Comparison of ENCODE assay signal across 17 cellular contexts in genomic region chr1:4634156-4634792, GRCh38. TPM values are rescaled to one million over a fixed set of nuclear protein-coding genes. Genes with fewer than 3 reads are reported as not detected.
DNase-seq lines count a peak whose midpoint lies in the region; ATAC-seq and TF ChIP-seq lines count a peak whose summit lies in the region.
"Had no signal": no experiment of that assay in that cellular context is flagged by ENCODE, and none has a peak within 500 bp of the region (broad histone marks: within the 10 kb centered on the region; RNA-seq: fewer than 3 reads in every experiment).

No MANE protein-coding gene starts in this region.

- intact Hi-C loops in CD14-positive monocyte (cut with micrococcal nuclease) (no loop called here), upper lobe of right lung (cut with DNase I) (no loop called here)

- H3K4ac ChIP-seq in neuronal stem cell (ENCODE audit: low read length) (no peak overlapping the region), trophoblast cell (ENCODE audit: low read depth, low read length) (no peak overlapping the region)

- H4K12ac ChIP-seq in trophoblast cell (ENCODE audit: low read depth, low read length): no peak overlapping the region

- no peak overlapping the region for H3K27ac ChIP-seq in BLaER1
- H3K27ac ChIP-seq in neuronal stem cell (replicated peaks; ENCODE audit: low read length): no peak overlapping the region
- no peak overlapping the region for H3K27ac ChIP-seq in upper lobe of right lung
- no peak overlapping the region for H3K27ac ChIP-seq in trophoblast cell (ENCODE audit: low read depth, low read length)
- H3K27ac ChIP-seq: GM23248 had no signal

- H2AFZ ChIP-seq in neuronal stem cell (ENCODE audit: low read length) (no peak overlapping the region), trophoblast cell (ENCODE audit: insufficient read depth, low read length, poor library complexity) (no peak overlapping the region)
- H2AFZ ChIP-seq: GM23248 had no signal

- H3K4me3 ChIP-seq in BLaER1 (no peak overlapping the region), neuronal stem cell (ENCODE audit: low read length in 2 of 2) (no peak overlapping the region), upper lobe of right lung (no peak overlapping the region), trophoblast cell (ENCODE audit: low read depth, low read length) (no peak overlapping the region)
- H3K4me3 ChIP-seq: GM12878, GM23248, HAP-1 had no signal

- DNase-seq in CD14-positive monocyte (ENCODE audit: low spot score) (peak; percentile 33), neuronal stem cell (ENCODE audit: low spot score) (no peak), upper lobe of right lung (peak; percentile 6), AML-193 (lab: John Stamatoyannopoulos, UW) (no peak), trophoblast cell (no peak)
- DNase-seq: BE2C; CD8-positive, alpha-beta T cell; DMS 273 treated with DMSO at 0.1 percent for 48 hours; DND-41; EL; GM23248; KG1 had no signal

- no peak for ATAC-seq in upper lobe of right lung
- ATAC-seq: CD8-positive, alpha-beta T cell; GM12878; HepG2 had no signal

- H4K91ac ChIP-seq in neuronal stem cell (ENCODE audit: low read depth, low read length, poor library complexity) (no peak overlapping the region), trophoblast cell (ENCODE audit: low read depth, low read length) (no peak overlapping the region)

- H3K36me3 ChIP-seq in BLaER1 (no peaks in the 10 kb centered on the region), neuronal stem cell (replicated peaks in 1 of 2; ENCODE audit: control insufficient read depth in 2 of 2, insufficient read depth in 2 of 2, low read length in 2 of 2) (no peaks in the 10 kb centered on the region), upper lobe of right lung (no peaks in the 10 kb centered on the region), trophoblast cell (ENCODE audit: control insufficient read depth in 1 of 2, insufficient read depth in 2 of 2, low read length in 2 of 2) (no peaks in the 10 kb centered on the region)
- H3K36me3 ChIP-seq: BE2C, HAP-1 had no signal

- peak overlapping the region in 2 of 7 donors; percentile 23 to 41 for H3K27ac Mint-ChIP-seq in CD14-positive monocyte
- H3K27ac Mint-ChIP-seq: CD8-positive, alpha-beta T cell had no signal

- no peaks in the 10 kb centered on the region for H3K36me3 Mint-ChIP-seq in CD14-positive monocyte
- H3K36me3 Mint-ChIP-seq: CD8-positive, alpha-beta T cell had no signal

- H3K79me1 ChIP-seq in neuronal stem cell (ENCODE audit: low read depth, low read length) (no peaks in the 10 kb centered on the region), trophoblast cell (ENCODE audit: low read length) (no peaks in the 10 kb centered on the region)

- H3K27me3 ChIP-seq in BLaER1 (no peaks in the 10 kb centered on the region), neuronal stem cell (ENCODE audit: control insufficient read depth in 3 of 3, insufficient read depth in 3 of 3, low read depth in 1 of 3, low read length in 3 of 3) (peaks cover 0 to 7% (median 0%) of the 10 kb centered on the region in 3 experiments), upper lobe of right lung (peaks cover 7% of the 10 kb centered on the region), trophoblast cell (ENCODE audit: insufficient read depth, low read length) (no peaks in the 10 kb centered on the region)
- H3K27me3 ChIP-seq: BE2C had no signal

- H3K18ac ChIP-seq in neuronal stem cell (ENCODE audit: low read length) (peak overlapping the region; percentile 33), trophoblast cell (ENCODE audit: low read length) (no peak overlapping the region)

- H3K23ac ChIP-seq in neuronal stem cell (ENCODE audit: low read depth, low read length, poor library complexity) (peak overlapping the region; percentile 32), trophoblast cell (ENCODE audit: low read length) (no peak overlapping the region)

- H3K4me3 Mint-ChIP-seq in CD14-positive monocyte: no peak overlapping the region
- H3K4me3 Mint-ChIP-seq: CD8-positive, alpha-beta T cell had no signal

- H2AK5ac ChIP-seq in neuronal stem cell (ENCODE audit: low read depth, low read length) (peak overlapping the region; percentile 41), trophoblast cell (ENCODE audit: low read length) (no peak overlapping the region)

- H2BK5ac ChIP-seq in neuronal stem cell (ENCODE audit: low read length): no peak overlapping the region
- no peak overlapping the region for H2BK5ac ChIP-seq in trophoblast cell (ENCODE audit: low read depth, low read length, poor library complexity)

- H3K9me3 ChIP-seq in BLaER1: no peaks in the 10 kb centered on the region
- H3K9me3 ChIP-seq in neuronal stem cell (replicated peaks in 1 of 2; ENCODE audit: control insufficient read depth in 2 of 2, insufficient read depth in 1 of 2, low read depth in 1 of 2, low read length in 2 of 2): no peaks in the 10 kb centered on the region
- no peaks in the 10 kb centered on the region for H3K9me3 ChIP-seq in upper lobe of right lung
- H3K9me3 ChIP-seq in trophoblast cell (ENCODE audit: insufficient read depth, low read depth, low read length): no peaks in the 10 kb centered on the region
- H3K9me3 ChIP-seq: BE2C, HAP-1 had no signal

- H3K9me3 Mint-ChIP-seq in CD14-positive monocyte: peaks cover 0 to 3% (median 2%) of the 10 kb centered on the region in 7 donors
- H3K9me3 Mint-ChIP-seq: CD8-positive, alpha-beta T cell had no signal

- no peak overlapping the region for H3K9ac ChIP-seq in BLaER1
- no peak overlapping the region for H3K9ac ChIP-seq in neuronal stem cell (ENCODE audit: low read depth, low read length, poor library complexity)
- H3K9ac ChIP-seq in trophoblast cell (ENCODE audit: low read length): no peak overlapping the region
- H3K9ac ChIP-seq: GM23248 had no signal

- H3K27me3 Mint-ChIP-seq in CD14-positive monocyte (ENCODE audit: low read depth in 3 of 3): peaks cover 6 to 12% (median 12%) of the 10 kb centered on the region in 3 donors

- H3K14ac ChIP-seq in neuronal stem cell (ENCODE audit: low read length): no peak overlapping the region
- H3K14ac ChIP-seq in trophoblast cell (ENCODE audit: low read length): no peak overlapping the region

- peaks cover 9% of the 10 kb centered on the region for H3K4me1 Mint-ChIP-seq in CD14-positive monocyte

- H3K4me1 ChIP-seq in BLaER1: peaks cover 23% of the 10 kb centered on the region
- H3K4me1 ChIP-seq in neuronal stem cell (ENCODE audit: control insufficient read depth in 2 of 2, insufficient read depth in 1 of 2, low read depth in 1 of 2, low read length in 2 of 2): peaks cover 0 to 12% of the 10 kb centered on the region in 2 donors
- no peaks in the 10 kb centered on the region for H3K4me1 ChIP-seq in upper lobe of right lung
- peaks cover 3 to 7% of the 10 kb centered on the region in 2 experiments for H3K4me1 ChIP-seq in trophoblast cell (ENCODE audit: control insufficient read depth in 1 of 2, insufficient read depth in 2 of 2, low read length in 2 of 2)
- H3K4me1 ChIP-seq: BE2C, HAP-1 had no signal

- peak overlapping the region; percentile 44 for H2BK15ac ChIP-seq in neuronal stem cell (ENCODE audit: low read length)

- TF ChIP-seq CTCF in CD14-positive monocyte (IDR thresholded peaks at IDR 0.05) (no peak), upper lobe of right lung (IDR thresholded peaks at IDR 0.05) (no peak)

- WGBS in neuronal stem cell (ENCODE audit: extremely low coverage in 2 of 2, insufficient read length in 2 of 2, insufficient replicate concordance in 1 of 2), 2 donors: no CpG with 5 or more reads among the region's 14 CpGs
- WGBS in trophoblast cell (ENCODE audit: extremely low coverage, insufficient coverage, insufficient read length): no CpG with 5 or more reads among the region's 14 CpGs

- H3K79me2 ChIP-seq in trophoblast cell (ENCODE audit: control insufficient read depth, insufficient read depth, low read length, poor library complexity): no peaks in the 10 kb centered on the region

- H4K8ac ChIP-seq in neuronal stem cell (ENCODE audit: low read depth, low read length) (no peak overlapping the region), trophoblast cell (ENCODE audit: low read depth, low read length) (no peak overlapping the region)

- H2BK120ac ChIP-seq in neuronal stem cell (ENCODE audit: low read depth, low read length) (no peak overlapping the region), trophoblast cell (ENCODE audit: insufficient read depth, low read length, poor library complexity) (no peak overlapping the region)

- peak overlapping the region; percentile 32; the same call in 1 of the 2 replicates for H3K4me2 ChIP-seq in BLaER1
- no peak overlapping the region for H3K4me2 ChIP-seq in neuronal stem cell (ENCODE audit: insufficient read depth, low read length, poor library complexity, severe bottlenecking)
- no peak overlapping the region for H3K4me2 ChIP-seq in trophoblast cell (ENCODE audit: low read length)

- H2BK12ac ChIP-seq in neuronal stem cell (ENCODE audit: low read length) (no peak overlapping the region), trophoblast cell (ENCODE audit: low read length) (no peak overlapping the region)

- no peaks in the 10 kb centered on the region for H4K20me1 ChIP-seq in BLaER1

RNA-seq across cellular contexts. Expression of gene AJAP1, which starts 20.1 kb away (rescaled TPM):
- polyA plus RNA-seq in CD14-positive monocyte: not detected
- polyA plus RNA-seq in neuronal stem cell (2013, experiment 1 of 2): 0.32 TPM
- polyA plus RNA-seq in neuronal stem cell (2013, experiment 2 of 2): 0.42 TPM
- 0.52 TPM for total RNA-seq in upper lobe of right lung
- 1.2 and 1.4 TPM in 2 replicates for polyA plus RNA-seq in trophoblast cell (2013)
- total RNA-seq: A172, GM12878, HepG2 had no signal
- polyA plus RNA-seq: GM12878, HepG2 had no signal

Comparison
In these comparisons a context has a peak if more than half of its experiments do, and no peak if none do; other contexts are left out.
1. DNase-seq: peak in CD14-positive monocyte (single experiment) and upper lobe of right lung (single experiment); none in neuronal stem cell (single experiment), AML-193 (0 of 2) and trophoblast cell (0 of 2).